9 cellular contexts compared by ENCODE assay signal in genomic region chr6:166351715-166352285, GRCh38. TPM values are rescaled to one million over a fixed set of nuclear protein-coding genes. Genes with fewer than 3 reads are reported as not detected.
A peak's percentile ranks its signal among the peaks of the same experiment; 100 is the strongest.
DNase-seq lines count a peak whose midpoint lies in the region; ATAC-seq and TF ChIP-seq lines count a peak whose summit lies in the region.
"Had no signal": no experiment of that assay in that cellular context is flagged by ENCODE, and none has a peak within 500 bp of the region (broad histone marks: within the 10 kb centered on the region; RNA-seq: fewer than 3 reads in every experiment).

No MANE protein-coding gene starts in this region.

- no peak for TF ChIP-seq CTCF in GM13976 (IDR thresholded peaks at IDR 0.05; ENCODE audit: borderline replicate concordance, control extremely low read depth, extremely low read depth, insufficient read depth, missing control alignments)
- no peak for TF ChIP-seq CTCF in SU-DHL-6 (IDR thresholded peaks at IDR 0.05; ENCODE audit: insufficient read depth, low read length, poor library complexity, severe bottlenecking)

- H3K9me3 ChIP-seq in SU-DHL-6 (ENCODE audit: insufficient read depth, low read length): no peaks in the 10 kb centered on the region

- no peak overlapping the region for H3K9ac ChIP-seq in SU-DHL-6 (ENCODE audit: low read length)

- H3K4me2 ChIP-seq in SU-DHL-6 (ENCODE audit: low read depth, low read length, poor library complexity, severe bottlenecking): peak overlapping the region; percentile 49

- no peaks in the 10 kb centered on the region for H4K20me1 ChIP-seq in SU-DHL-6 (ENCODE audit: low read depth, low read length)

- intact Hi-C loops in posterior cingulate gyrus (cut with DNase I): no loop called here

- DNase-seq in GM13976 (ENCODE audit: low spot score): peak; percentile 66
- DNase-seq in HT1080 (ENCODE audit: low read depth): peak; percentile 12
- DNase-seq in lung microvascular endothelial cell (ENCODE audit: low read depth in 2 of 2): peak; percentile 45 to 47
- DNase-seq in posterior cingulate gyrus: no peak
- no peak for DNase-seq in KG1 (lab: John Stamatoyannopoulos, UW)
- DNase-seq in stimulated activated CD4-positive, alpha-beta T cell treated with anti-CD3 and anti-CD28 coated beads, Interleukin-15, amount 100 ng/mL, for 24 hours: no peak

- H3K36me3 ChIP-seq in SU-DHL-6 (ENCODE audit: low read length): no peaks in the 10 kb centered on the region

- peak overlapping the region; percentile 77 for H2AFZ ChIP-seq in SU-DHL-6 (ENCODE audit: low read depth, low read length, severe bottlenecking)

- no peaks in the 10 kb centered on the region for H3F3A ChIP-seq in SU-DHL-6 (ENCODE audit: insufficient read depth)

- H3K27me3 ChIP-seq in SU-DHL-6 (ENCODE audit: low read length): no peaks in the 10 kb centered on the region

- no peaks in the 10 kb centered on the region for H3K79me2 ChIP-seq in SU-DHL-6 (ENCODE audit: insufficient read depth, low read length)

- no peak overlapping the region for H3K4me3 ChIP-seq in SU-DHL-6 (ENCODE audit: insufficient read depth, low read length, poor library complexity, severe bottlenecking)

- peak; percentile 94 for ATAC-seq in GM21576 (IDR thresholded peaks at IDR 0.05; ENCODE audit: unreplicated experiment)

- in situ Hi-C loops in GM13976 (cut with MboI; ENCODE audit: low sequenced_read_pairs, unreplicated experiment): no loop called here

- H3K27ac ChIP-seq in SU-DHL-6 (ENCODE audit: low read depth, low read length): no peak overlapping the region

- H3K9me2 ChIP-seq in SU-DHL-6 (replicated peaks; ENCODE audit: insufficient read depth, low read length): no peaks in the 10 kb centered on the region

RNA-seq across cellular contexts. Expression of gene SFT2D1, which starts 9.5 kb away (rescaled TPM):
- 49.7 and 67.1 TPM in 2 replicates for total RNA-seq in HT1080 (2014; rRNA removed; shearing (Covaris generic))
- 123 and 124 TPM in 2 replicates for polyA plus RNA-seq in HT1080 (2015; cell fraction: cytosol; rRNA removed)
- polyA plus RNA-seq in HT1080 (2015; cell fraction: nucleus; rRNA removed): 76.2 and 89.8 TPM in 2 replicates
- 19.2 and 19.8 TPM in 2 replicates for total RNA-seq in lung microvascular endothelial cell

RNA-seq across cellular contexts. Expression of gene MPC1, which starts 30.9 kb away (rescaled TPM):
- 38.4 and 39.6 TPM in 2 replicates for total RNA-seq in HT1080 (2014; rRNA removed; shearing (Covaris generic))
- 21.1 and 23.2 TPM in 2 replicates for polyA plus RNA-seq in HT1080 (2015; cell fraction: cytosol; rRNA removed)
- 11.3 and 12.2 TPM in 2 replicates for polyA plus RNA-seq in HT1080 (2015; cell fraction: nucleus; rRNA removed)
- 15.3 and 18.1 TPM in 2 replicates for total RNA-seq in lung microvascular endothelial cell

RNA-seq across cellular contexts. Expression of gene PRR18, which starts 43.6 kb away (rescaled TPM):
- not detected in 2 replicates for total RNA-seq in HT1080 (2014; rRNA removed; shearing (Covaris generic))
- polyA plus RNA-seq in HT1080 (2015; cell fraction: cytosol; rRNA removed): not detected in 2 replicates
- 0.04 TPM in 1 of 2 replicates, not detected in the other for polyA plus RNA-seq in HT1080 (2015; cell fraction: nucleus; rRNA removed)
- total RNA-seq in lung microvascular endothelial cell: not detected in 2 replicates
- total RNA-seq: dermis microvascular lymphatic vessel endothelial cell had no signal

Comparison
In these comparisons a context has a peak if more than half of its experiments do, and no peak if none do; other contexts are left out.
1. DNase-seq: peak in GM13976 (single experiment), HT1080 (single experiment) and lung microvascular endothelial cell (2 of 2); none in posterior cingulate gyrus (0 of 10), KG1 (single experiment) and stimulated activated CD4-positive, alpha-beta T cell treated with anti-CD3 and anti-CD28 coated beads, Interleukin-15, amount 100 ng/mL, for 24 hours (single experiment).